In genomic region chr10:102435529-102436233, GRCh38 we compare ENCODE assay signal across 8 cellular contexts. TPM values are rescaled to one million over a fixed set of nuclear protein-coding genes. Genes with fewer than 3 reads are reported as not detected.
DNase-seq lines count a peak whose midpoint lies in the region; ATAC-seq and TF ChIP-seq lines count a peak whose summit lies in the region.

No MANE protein-coding gene starts in this region.

- H3K4me2 ChIP-seq in MM.1S (ENCODE audit: low read depth, low read length), result peak overlapping the region; percentile 71

- peak overlapping the region; percentile 78 for H3K4me3 Mint-ChIP-seq in CD8-positive, alpha-beta T cell
- no peak overlapping the region for H3K4me3 Mint-ChIP-seq in MCF 10A (ENCODE audit: unreplicated experiment)

- H3K4me1 Mint-ChIP-seq in CD8-positive, alpha-beta T cell (ENCODE audit: low read depth), result peaks cover 54% of the 10 kb centered on the region
- H3K4me1 Mint-ChIP-seq in MCF 10A (ENCODE audit: insufficient read depth, unreplicated experiment), result peaks cover 21% of the 10 kb centered on the region

- TSS peak; percentile 19 for BruUV-seq in MCF 10A (replicated peaks; lab: Mats Ljungman, UMichigan)

- no peaks in the 10 kb centered on the region for H3K27me3 ChIP-seq in CD8-positive, alpha-beta T cell (ENCODE audit: insufficient read depth, low read length)
- H3K27me3 ChIP-seq in MM.1S (replicated peaks; ENCODE audit: insufficient read depth, low read length) (peaks cover 19% of the 10 kb centered on the region), neutrophil (no peaks in the 10 kb centered on the region), tibial artery (peaks cover 0 to 45% of the 10 kb centered on the region in 2 donors)

- H3K36me3 Mint-ChIP-seq in CD8-positive, alpha-beta T cell, result peaks cover 6% of the 10 kb centered on the region
- H3K36me3 Mint-ChIP-seq in MCF 10A (ENCODE audit: insufficient read depth, unreplicated experiment), result no peaks in the 10 kb centered on the region

- H3K9me2 ChIP-seq in MM.1S (replicated peaks; ENCODE audit: insufficient read depth, low read length), result no peaks in the 10 kb centered on the region

- H3K9me3 Mint-ChIP-seq in CD8-positive, alpha-beta T cell, result no peaks in the 10 kb centered on the region
- no peaks in the 10 kb centered on the region for H3K9me3 Mint-ChIP-seq in MCF 10A (ENCODE audit: unreplicated experiment)

- H3K79me2 ChIP-seq in MM.1S (ENCODE audit: low read length), result peaks cover 12% of the 10 kb centered on the region

- H3K4me1 ChIP-seq in CD8-positive, alpha-beta T cell (ENCODE audit: insufficient read depth, low read length), result peaks cover 58% of the 10 kb centered on the region
- H3K4me1 ChIP-seq in MM.1S (ENCODE audit: low read length) (peaks cover 11% of the 10 kb centered on the region; the same call in 1 of the 2 replicates), neutrophil (ENCODE audit: control insufficient read depth in 1 of 2, insufficient read depth in 1 of 2, low read depth in 1 of 2, low read length in 1 of 2) (peaks cover 38 to 39% of the 10 kb centered on the region in 2 experiments), tibial artery (peaks cover 0 to 24% (median 20%) of the 10 kb centered on the region in 4 donors)

- peak overlapping the region; percentile 85 for H3K27ac Mint-ChIP-seq in CD8-positive, alpha-beta T cell
- H3K27ac Mint-ChIP-seq in MCF 10A (ENCODE audit: low read depth, unreplicated experiment), result no peak overlapping the region

- H3K9me3 ChIP-seq in CD8-positive, alpha-beta T cell (ENCODE audit: low read length), result no peaks in the 10 kb centered on the region
- H3K9me3 ChIP-seq in MM.1S (replicated peaks; ENCODE audit: insufficient read depth, low read length) (no peaks in the 10 kb centered on the region), neutrophil (no peaks in the 10 kb centered on the region), tibial artery (no peaks in the 10 kb centered on the region)

- peak overlapping the region; percentile 81; the same call in 1 of the 2 replicates for H2AFZ ChIP-seq in MM.1S (ENCODE audit: low read length)

- POLR2A ChIA-PET in CD8-positive, alpha-beta T cell (lab: Charles Lee), result interaction anchor here (1.0 to 6.0 kb wide), 3 partner anchors 14 to 315 kb away, joined by 3 to 76 read pairs (median 21); partner anchors contain the start of genes C10orf95, FBXL15 and LDB1
- POLR2A ChIA-PET in MCF 10A (lab: Yijun Ruan, JAX), result interaction anchor here (1.0 to 5.7 kb wide), 4 partner anchors 12 to 67 kb away, joined by 3 to 119 read pairs (median 33); partner anchors contain the start of genes ACTR1A, C10orf95 and FBXL15

- H3K9ac ChIP-seq in MM.1S (ENCODE audit: low read length), result no peak overlapping the region

- CTCF ChIA-PET in CD8-positive, alpha-beta T cell (lab: Charles Lee), result interaction anchor here (0.9 to 6.8 kb wide), 4 partner anchors 10 to 36 kb away, joined by 3 to 45 read pairs (median 7); partner anchors contain the start of gene FBXL15
- CTCF ChIA-PET in MCF 10A (lab: Yijun Ruan, JAX), result interaction anchor here (0.6 to 1.0 kb wide), 5 partner anchors 13 to 205 kb away, joined by 3 to 5 read pairs (median 3); no protein-coding TSS in a partner anchor

- no peak for ATAC-seq in CD8-positive, alpha-beta T cell
- ATAC-seq in GM21360 (IDR thresholded peaks at IDR 0.05; ENCODE audit: unreplicated experiment) (no peak), HG02870 (IDR thresholded peaks at IDR 0.05; ENCODE audit: unreplicated experiment) (no peak)

- intact Hi-C loops in CD8-positive, alpha-beta T cell (cut with DNase I, micrococcal nuclease), result loop anchor here in 1 of 2 experiments (10.0 kb wide), 1 partner anchor 381 kb away; the partner anchor contains the start of gene ARMH3
- intact Hi-C loops in MCF 10A (cut with micrococcal nuclease), result no loop called here
- intact Hi-C loops in tibial artery (cut with DNase I; ENCODE audit: low total_unique reads), result no loop called here

- peaks cover 10% of the 10 kb centered on the region; the same call in 1 of the 2 replicates for H3F3A ChIP-seq in MM.1S (ENCODE audit: insufficient read depth, low read length)

- H3K4me3 ChIP-seq in CD8-positive, alpha-beta T cell (ENCODE audit: low read depth, low read length), result peak overlapping the region; percentile 48
- H3K4me3 ChIP-seq in MM.1S (ENCODE audit: low read length) (peak overlapping the region; percentile 42; the same call in 1 of the 2 replicates), neutrophil (ENCODE audit: low read depth in 1 of 2, low read length in 1 of 2) (no peak overlapping the region), tibial artery (peak overlapping the region in 1 of 2 donors; percentile 30)

- TF ChIP-seq CTCF in CD8-positive, alpha-beta T cell (IDR thresholded peaks at IDR 0.05), result no peak
- TF ChIP-seq CTCF in MM.1S (IDR thresholded peaks at IDR 0.05; ENCODE audit: low read length) (no peak), MCF 10A (IDR thresholded peaks at IDR 0.05; ENCODE audit: unreplicated experiment) (no peak), neutrophil (IDR thresholded peaks at IDR 0.05) (no peak), tibial artery (IDR thresholded peaks at IDR 0.05) (no peak)

- H3K36me3 ChIP-seq in CD8-positive, alpha-beta T cell (ENCODE audit: insufficient read depth, low read length), result no peaks in the 10 kb centered on the region
- H3K36me3 ChIP-seq in MM.1S (replicated peaks; ENCODE audit: insufficient read depth, low read length), result no peaks in the 10 kb centered on the region
- no peaks in the 10 kb centered on the region for H3K36me3 ChIP-seq in neutrophil
- H3K36me3 ChIP-seq in tibial artery, result no peaks in the 10 kb centered on the region

- H4K20me1 ChIP-seq in MM.1S (ENCODE audit: insufficient read depth, low read length), result no peaks in the 10 kb centered on the region

- no peaks in the 10 kb centered on the region for H3K27me3 Mint-ChIP-seq in CD8-positive, alpha-beta T cell (ENCODE audit: low read depth)
- no peaks in the 10 kb centered on the region for H3K27me3 Mint-ChIP-seq in MCF 10A (ENCODE audit: insufficient read depth, unreplicated experiment)

- DNase-seq in CD8-positive, alpha-beta T cell, result peak in 1 of 7 experiments; percentile 32
- DNase-seq in MM.1S, result no peak
- no peak for DNase-seq in MCF 10A (ENCODE audit: unreplicated experiment)
- DNase-seq in tibial artery, result no peak
- DNase-seq in NOMO-1 treated with DMSO at 0.1 percent for 48 hours (lab: John Stamatoyannopoulos, UW; ENCODE audit: unreplicated experiment), result no peak

- H3K27ac ChIP-seq in CD8-positive, alpha-beta T cell (ENCODE audit: low read depth, low read length), result peak overlapping the region; percentile 33
- H3K27ac ChIP-seq in MM.1S (ENCODE audit: low read length) (no peak overlapping the region), neutrophil (peak overlapping the region; percentile 44), tibial artery (no peak overlapping the region)

RNA-seq across cellular contexts. Expression of gene CUEDC2, which starts 3.3 kb away (rescaled TPM):
- 10 to 100 TPM; 24.2 to 27.0 TPM for total RNA-seq in CD8-positive, alpha-beta T cell
- 55.0 and 64.5 TPM in 2 replicates for total RNA-seq in MCF 10A (2022)

RNA-seq across cellular contexts. Expression of gene FBXL15, which starts 15.0 kb away (rescaled TPM):
- total RNA-seq in CD8-positive, alpha-beta T cell, result 1 to 10 TPM; 7.0 to 7.9 TPM
- total RNA-seq in MCF 10A (2022), result 11.1 and 11.3 TPM in 2 replicates

RNA-seq across cellular contexts. Expression of gene C10orf95, which starts 15.7 kb away (rescaled TPM):
- total RNA-seq in CD8-positive, alpha-beta T cell, result under 1 TPM; 0.31 to 0.35 TPM
- total RNA-seq in MCF 10A (2022), result 0.49 and 0.63 TPM in 2 replicates

RNA-seq across cellular contexts. Expression of gene PSD, which starts 17.1 kb away (rescaled TPM):
- 10 to 100 TPM; 16.7 to 18.2 TPM for total RNA-seq in CD8-positive, alpha-beta T cell
- total RNA-seq in MCF 10A (2022), result 0.66 and 0.75 TPM in 2 replicates

RNA-seq across cellular contexts. Expression of gene NFKB2, which starts 40.2 kb away (rescaled TPM):
- total RNA-seq in CD8-positive, alpha-beta T cell, result 100 to 1,000 TPM; 369 to 398 TPM
- 60.9 and 76.2 TPM in 2 replicates for total RNA-seq in MCF 10A (2022)

Comparison
In these comparisons a context has a peak if more than half of its experiments do, and no peak if none do; other contexts are left out.
1. H3K27ac ChIP-seq: peak in CD8-positive, alpha-beta T cell (single experiment) and neutrophil (single experiment); none in MM.1S (single experiment) and tibial artery (0 of 2).
2. H3K4me3 ChIP-seq: peak in CD8-positive, alpha-beta T cell (single experiment) and MM.1S (single experiment); none in neutrophil (0 of 2).